In genomic region chrX:85288992-85289723, GRCh38 we compare ENCODE assay signal across 1 cellular context.
TF ChIP-seq lines count a peak whose summit lies in the region.

No MANE protein-coding gene starts in this region.

TF ChIP-seq in GM12878, 131 proteins besides CTCF, POLR2A, EP300 and RAD21:
- TF ChIP-seq BHLHE40 (IDR thresholded peaks at IDR 0.05; ENCODE audit: borderline replicate concordance in 1 of 2, low read depth in 2 of 2, low read length in 1 of 2) (peak in 1 of 2 experiments; percentile 21; a peak in 1 of 4 replicates), STAT1 (conservative IDR thresholded peaks at IDR 0.05) (no peak), HCFC1 (IDR thresholded peaks at IDR 0.05; ENCODE audit: low read length) (no peak), ZNF207 (IDR thresholded peaks at IDR 0.05; ENCODE audit: borderline replicate concordance) (no peak)
